Comparison of ENCODE assay signal across 8 cellular contexts in the genomic region with DNA sequence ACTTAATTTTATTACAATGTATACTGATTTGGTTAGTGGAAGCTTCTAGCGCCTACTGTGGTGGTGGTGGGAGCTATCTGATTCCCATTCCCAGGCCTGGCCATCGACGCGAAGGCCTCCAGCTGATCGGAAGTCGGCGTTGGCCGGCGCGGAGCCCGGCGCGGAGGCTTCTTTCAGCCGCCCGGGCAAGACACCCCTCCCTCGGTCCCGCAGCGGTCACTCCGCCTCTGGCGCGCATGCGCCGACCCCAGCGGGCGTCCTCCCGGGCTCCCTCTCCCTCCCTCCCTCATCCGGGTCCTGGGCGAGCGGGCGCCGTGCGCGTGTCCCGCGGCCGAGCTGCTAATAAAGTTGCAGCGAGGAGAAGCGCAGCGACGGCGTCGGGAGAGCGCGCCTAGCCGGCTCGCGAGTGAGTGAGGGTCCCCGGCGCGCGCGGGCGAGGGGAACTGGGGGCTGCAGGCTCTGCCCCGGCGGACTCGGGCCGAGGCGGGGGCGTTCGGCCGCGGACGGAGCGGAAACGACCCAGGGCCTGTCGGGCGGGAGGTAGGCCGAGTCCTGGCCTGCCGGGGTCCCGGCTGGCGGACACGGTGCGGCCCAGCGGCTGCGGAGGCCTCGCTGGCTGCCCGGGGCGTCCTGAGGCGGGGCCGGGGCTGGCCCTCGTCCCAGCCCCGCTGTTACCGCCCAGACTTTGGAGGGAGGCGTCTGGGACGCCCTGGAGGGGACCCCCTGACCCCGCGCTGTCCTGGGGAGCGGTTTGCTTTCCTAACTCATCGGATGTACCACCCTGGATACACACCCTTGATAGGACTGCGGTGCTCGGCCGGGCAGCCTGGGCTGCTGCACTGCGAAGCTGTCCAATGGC. TPM values are rescaled to one million over a fixed set of nuclear protein-coding genes. Genes with fewer than 3 reads are reported as not detected.
DNase-seq lines count a peak whose midpoint lies in the region; ATAC-seq and TF ChIP-seq lines count a peak whose summit lies in the region.

Gene SMAD5, plus strand, starts transcription at position 289 of the 859 bp plus-strand sequence. CDS start 20,916 bp downstream, outside the sequence.

- H3K27ac ChIP-seq in HUES64 (ENCODE audit: low read depth, low read length) (peak within 1 kb of the TSS; percentile 89), mucosa of rectum (ENCODE audit: low read depth in 2 of 2, low read length in 2 of 2) (peak within 1 kb of the TSS; percentile 96 to 97)

- peak; percentile 61 for TF ChIP-seq POLR2A in erythroblast (IDR thresholded peaks at IDR 0.05; ENCODE audit: low read length)

- peaks cover 5% of the 10 kb centered on the region; the same call in 1 of the 2 replicates for H3K27me3 ChIP-seq in HUES64 (ENCODE audit: insufficient read depth, low read length)
- no peaks in the 10 kb centered on the region for H3K27me3 ChIP-seq in mucosa of rectum (ENCODE audit: control insufficient read depth in 2 of 2, insufficient read depth in 2 of 2, low read length in 2 of 2)

- H3K9me3 ChIP-seq in HUES64 (ENCODE audit: insufficient read depth, low read depth, low read length) (no peaks in the 10 kb centered on the region), mucosa of rectum (ENCODE audit: control insufficient read depth in 2 of 2, low read length in 2 of 2) (no peaks in the 10 kb centered on the region)

- under 1% methylated on average over 93 of the region's 93 CpGs for WGBS in HUES64

- H3K4me1 ChIP-seq in HUES64 (ENCODE audit: insufficient read depth, low read length) = peaks cover 19% of the 10 kb centered on the region
- H3K4me1 ChIP-seq in mucosa of rectum (ENCODE audit: control insufficient read depth in 2 of 2, insufficient read depth in 2 of 2, low read length in 2 of 2) = peaks cover 4 to 11% of the 10 kb centered on the region in 2 donors

- H3K36me3 ChIP-seq in HUES64 (ENCODE audit: insufficient read depth, low read length) = peaks cover 5% of the 10 kb centered on the region; the same call in 1 of the 2 replicates
- H3K36me3 ChIP-seq in mucosa of rectum (ENCODE audit: control insufficient read depth in 2 of 2, insufficient read depth in 2 of 2, low read length in 2 of 2) = no peaks in the 10 kb centered on the region

- H3K9ac ChIP-seq in HUES64 (ENCODE audit: low read depth, low read length) (peak within 1 kb of the TSS; percentile 89), mucosa of rectum (ENCODE audit: low read depth in 1 of 2, low read length in 2 of 2) (peak within 1 kb of the TSS; percentile 91 to 96)

- peak within 1 kb of the TSS; percentile 85 for H3K4me3 ChIP-seq in HUES64 (ENCODE audit: low read length)
- peak within 1 kb of the TSS; percentile 84 to 93 for H3K4me3 ChIP-seq in mucosa of rectum (ENCODE audit: low read length in 2 of 2)

- DNase-seq in DMS 273 (lab: John Stamatoyannopoulos, UW; ENCODE audit: unreplicated experiment) = peak; percentile 98
- DNase-seq in OCI-M1 (lab: John Stamatoyannopoulos, UW) = peak; percentile 97
- peak; percentile 77 for DNase-seq in activated T-cell treated with anti-CD3 and anti-CD28 coated beads, Interleukin-2, amount 50 U/mL, for 1 hour
- DNase-seq in erythroblast (lab: John Stamatoyannopoulos, UW) = peak; percentile 94 to 95
- peak; percentile 33 to 65 for DNase-seq in stimulated activated CD8-positive, alpha-beta memory T cell treated with anti-CD3 and anti-CD28 coated beads, Interleukin-4, amount 100 ng/mL, for 4 hours (ENCODE audit: low read depth in 2 of 2, low spot score in 1 of 2)

- peak; percentile 90 for ATAC-seq in GM21447 (IDR thresholded peaks at IDR 0.05; ENCODE audit: unreplicated experiment)

RNA-seq across cellular contexts. Expression of gene SMAD5, which starts in this region (rescaled TPM):
- polyA plus RNA-seq in HUES64 (2013, experiment 1 of 2) = 29.8 TPM
- polyA plus RNA-seq in HUES64 (2013, experiment 2 of 2) = 32.2 TPM

Comparison
In these comparisons a context has a peak if more than half of its experiments do, and no peak if none do; other contexts are left out.
1. Peak in every context shown above with its lines: DNase-seq, ATAC-seq, H3K4me3 ChIP-seq and H3K27ac ChIP-seq.